In the genomic region with DNA sequence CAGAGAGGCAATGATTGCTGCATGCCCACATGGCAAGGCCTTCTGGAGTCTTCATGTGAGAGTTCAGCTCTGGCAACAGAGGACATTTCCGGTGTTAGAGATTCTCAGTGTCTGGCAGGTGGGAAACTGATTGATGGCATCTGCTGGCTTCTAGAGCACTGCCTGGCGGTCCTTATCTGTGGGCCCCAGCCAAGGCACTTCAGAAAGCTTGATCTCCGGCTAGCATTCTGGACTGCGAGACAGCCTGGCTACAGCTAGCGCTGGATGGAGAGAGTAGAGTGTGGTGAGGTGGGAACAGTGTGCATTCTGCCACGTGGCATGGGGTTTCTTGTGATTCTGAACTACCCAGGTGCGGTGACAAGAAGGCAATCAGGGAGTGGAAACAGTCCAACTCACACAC, we compare ENCODE assay signal across 18 cellular contexts. TPM values are rescaled to one million over a fixed set of nuclear protein-coding genes. Genes with fewer than 3 reads are reported as not detected.
DNase-seq lines count a peak whose midpoint lies in the region; ATAC-seq, FAIRE-seq and TF ChIP-seq lines count a peak whose summit lies in the region.
"Had no signal": no experiment of that assay in that cellular context is flagged by ENCODE, and none has a peak within 500 bp of the region (broad histone marks: within the 10 kb centered on the region; RNA-seq: fewer than 3 reads in every experiment).

No MANE protein-coding gene starts in this region.

- H3K36me3 ChIP-seq in right atrium auricular region (no peaks in the 10 kb centered on the region), K562 (ENCODE audit: control insufficient read depth, insufficient read depth, low read length) (no peaks in the 10 kb centered on the region)

- peaks cover 80% of the 10 kb centered on the region for H3K79me2 ChIP-seq in K562 (ENCODE audit: control insufficient read depth, insufficient read depth, low read length)

- TF ChIP-seq RAD21 in K562 (CRISPR knock-in tag; conservative IDR thresholded peaks at IDR 0.05 in 1 of 2, IDR thresholded peaks at IDR 0.05 in 1 of 2) = no peak

- H2AFZ ChIP-seq in K562 (ENCODE audit: low read depth, low read length) = no peak overlapping the region

- TF ChIP-seq CTCF in right atrium auricular region (IDR thresholded peaks at IDR 0.05) = no peak
- no peak for TF ChIP-seq CTCF in K562 (IDR thresholded peaks at IDR 0.05 in 2 of 3, conservative IDR thresholded peaks at IDR 0.05 in 1 of 3; ENCODE audit: insufficient read depth in 2 of 3, low read depth in 1 of 3, low read length in 3 of 3)

- no peak for TF ChIP-seq POLR2A in K562 (conservative IDR thresholded peaks at IDR 0.05)

- FAIRE-seq in K562 (lab: Jason Lieb, UNC) = peak; percentile 83
- FAIRE-seq: HepG2, HTR-8/SVneo had no signal

- no peak for DNase-seq in Right ventricle myocardium inferior (ENCODE audit: missing footprints)
- DNase-seq in right atrium auricular region (ENCODE audit: low spot score) = no peak
- DNase-seq in G401 (ENCODE audit: low spot score) = peak; percentile 48
- peak in 3 of 4 experiments; percentile 22 to 81 (median 75) for DNase-seq in K562 (ENCODE audit: extremely low read depth in 1 of 4, low spot score in 3 of 4)
- peak in 2 of 3 donors; percentile 53 to 56 for DNase-seq in right cardiac atrium
- no peak for DNase-seq in EL
- DNase-seq in SHP77 treated with DMSO at 0.1 percent for 48 hours (lab: John Stamatoyannopoulos, UW) = no peak
- DNase-seq: ACHN; Calu3; CD4-positive, alpha-beta T cell; DMS 273 treated with DMSO at 0.1 percent for 48 hours; GDM1; HCEC 1CT; HFFc6 had no signal

- intact Hi-C loops in Right ventricle myocardium inferior (cut with DNase I) = no loop called here
- intact Hi-C loops in K562 (cut with micrococcal nuclease) = no loop called here
- intact Hi-C loops in right cardiac atrium (cut with DNase I) = no loop called here

- no TSS peak for BruUV-seq in K562 (replicated peaks; lab: Mats Ljungman, UMichigan)

- H3K4me1 ChIP-seq in right atrium auricular region (peaks cover 0 to 11% of the 10 kb centered on the region in 2 donors), K562 (replicated peaks in 1 of 2; ENCODE audit: control insufficient read depth in 2 of 2, insufficient read depth in 2 of 2, low read length in 2 of 2) (peaks cover 6 to 10% of the 10 kb centered on the region in 2 experiments; a peak in 3 of 5 replicates), right cardiac atrium (ENCODE audit: control insufficient read depth, insufficient read depth, low read length) (no peaks in the 10 kb centered on the region)
- H3K4me1 ChIP-seq: BLaER1 treated with 17β-estradiol and CSF1 and Interleukin-3, amounts not matched to agents 10 nM and 100 nM had no signal

- H3K9me1 ChIP-seq in K562 (ENCODE audit: control insufficient read depth, insufficient read depth, low read length) = no peaks in the 10 kb centered on the region

- POLR2A ChIA-PET in K562 (lab: Yijun Ruan, JAX) = interaction anchor here (0.8 to 1.6 kb wide), 3 partner anchors 9 to 230 kb away, joined by 3 to 19 read pairs (median 3); a partner anchor contains a TSS

- CTCF ChIA-PET in K562 (lab: Yijun Ruan, JAX; ENCODE audit: low intra/inter-chr PET ratio) = no interaction called here

- H3K4me2 ChIP-seq in K562 (ENCODE audit: insufficient read depth, low read length) = peak overlapping the region; percentile 52
- H3K4me2 ChIP-seq: BLaER1 treated with 17β-estradiol and CSF1 and Interleukin-3, amounts not matched to agents 10 nM and 100 nM had no signal

- ATAC-seq in Right ventricle myocardium inferior (peak; percentile 82), K562 (peak; percentile 98), right cardiac atrium (peak in 1 of 2 donors; percentile 91), HG03039 (IDR thresholded peaks at IDR 0.05; ENCODE audit: unreplicated experiment) (no peak)
- ATAC-seq: HepG2 had no signal

- H3K9ac ChIP-seq in K562 (ENCODE audit: insufficient read depth in 1 of 2, low read depth in 2 of 2, low read length in 2 of 2) = no peak overlapping the region; a peak in 1 of 4 replicates
- H3K9ac ChIP-seq: BLaER1 treated with 17β-estradiol and CSF1 and Interleukin-3, amounts not matched to agents 10 nM and 100 nM had no signal

- in situ Hi-C loops in G401 (cut with HindIII; ENCODE audit: low sequenced_read_pairs) = no loop called here
- in situ Hi-C loops in K562 (cut with MboI) = no loop called here

- H4K20me1 ChIP-seq in K562 (replicated peaks; ENCODE audit: control insufficient read depth, insufficient read depth, low read length) = no peaks in the 10 kb centered on the region
- H4K20me1 ChIP-seq: BLaER1 treated with 17β-estradiol and CSF1 and Interleukin-3, amounts not matched to agents 10 nM and 100 nM had no signal

- H3K27ac ChIP-seq in right atrium auricular region (no peak overlapping the region), K562 (ENCODE audit: extremely low read depth, low read depth, low read length) (peak overlapping the region; percentile 4; the same call in 1 of the 3 replicates), right cardiac atrium (ENCODE audit: low read length) (no peak overlapping the region)
- H3K27ac ChIP-seq: BLaER1 treated with 17β-estradiol and CSF1 and Interleukin-3, amounts not matched to agents 10 nM and 100 nM had no signal

- TF ChIP-seq EP300 in K562 (IDR thresholded peaks at IDR 0.05; ENCODE audit: low read length) = peak; percentile 38; the same call in 1 of the 2 replicates

- 7% methylated on average over 7 of the region's 7 CpGs for WGBS in K562 (ENCODE audit: insufficient coverage, low coverage, missing lambda C conversion rate)
- WGBS in right cardiac atrium = 62% methylated on average over 7 of the region's 7 CpGs

- H3K9me3 ChIP-seq in right atrium auricular region (no peaks in the 10 kb centered on the region), K562 (replicated peaks; ENCODE audit: control insufficient read depth, insufficient read depth, low read depth, low read length) (no peaks in the 10 kb centered on the region), right cardiac atrium (ENCODE audit: control insufficient read depth, low read length) (no peaks in the 10 kb centered on the region)

- H3K4me3 ChIP-seq in right atrium auricular region (no peak overlapping the region), K562 (no peak overlapping the region), right cardiac atrium (ENCODE audit: low read length) (no peak overlapping the region)

- no peaks in the 10 kb centered on the region for H3K27me3 ChIP-seq in right atrium auricular region
- no peaks in the 10 kb centered on the region for H3K27me3 ChIP-seq in K562 (ENCODE audit: control insufficient read depth in 2 of 2, insufficient read depth in 2 of 2, low read length in 2 of 2)
- H3K27me3 ChIP-seq in right cardiac atrium (ENCODE audit: control insufficient read depth, insufficient read depth) = no peaks in the 10 kb centered on the region
- H3K27me3 ChIP-seq: BLaER1 treated with 17β-estradiol and CSF1 and Interleukin-3, amounts not matched to agents 10 nM and 100 nM had no signal

TF ChIP-seq in K562, 482 proteins besides CTCF, POLR2A, EP300 and RAD21 (continues in another document):
- TF ChIP-seq, protein P1, sequence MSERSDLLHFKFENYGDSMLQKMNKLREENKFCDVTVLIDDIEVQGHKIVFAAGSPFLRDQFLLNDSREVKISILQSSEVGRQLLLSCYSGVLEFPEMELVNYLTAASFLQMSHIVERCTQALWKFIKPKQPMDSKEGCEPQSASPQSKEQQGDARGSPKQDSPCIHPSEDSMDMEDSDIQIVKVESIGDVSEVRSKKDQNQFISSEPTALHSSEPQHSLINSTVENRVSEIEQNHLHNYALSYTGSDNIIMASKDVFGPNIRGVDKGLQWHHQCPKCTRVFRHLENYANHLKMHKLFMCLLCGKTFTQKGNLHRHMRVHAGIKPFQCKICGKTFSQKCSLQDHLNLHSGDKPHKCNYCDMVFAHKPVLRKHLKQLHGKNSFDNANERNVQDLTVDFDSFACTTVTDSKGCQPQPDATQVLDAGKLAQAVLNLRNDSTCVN (CRISPR knock-in tag; IDR thresholded peaks at IDR 0.05) = no peak
- TF ChIP-seq, protein P2, sequence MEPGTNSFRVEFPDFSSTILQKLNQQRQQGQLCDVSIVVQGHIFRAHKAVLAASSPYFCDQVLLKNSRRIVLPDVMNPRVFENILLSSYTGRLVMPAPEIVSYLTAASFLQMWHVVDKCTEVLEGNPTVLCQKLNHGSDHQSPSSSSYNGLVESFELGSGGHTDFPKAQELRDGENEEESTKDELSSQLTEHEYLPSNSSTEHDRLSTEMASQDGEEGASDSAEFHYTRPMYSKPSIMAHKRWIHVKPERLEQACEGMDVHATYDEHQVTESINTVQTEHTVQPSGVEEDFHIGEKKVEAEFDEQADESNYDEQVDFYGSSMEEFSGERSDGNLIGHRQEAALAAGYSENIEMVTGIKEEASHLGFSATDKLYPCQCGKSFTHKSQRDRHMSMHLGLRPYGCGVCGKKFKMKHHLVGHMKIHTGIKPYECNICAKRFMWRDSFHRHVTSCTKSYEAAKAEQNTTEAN (CRISPR knock-in tag; IDR thresholded peaks at IDR 0.05) = no peak
- TF ChIP-seq BMI1 (IDR thresholded peaks at IDR 0.05; ENCODE audit: low read length) (no peak), PHB (CRISPR knock-in tag; IDR thresholded peaks at IDR 0.05) (no peak)

RNA-seq across cellular contexts. Expression of a gene that starts 9.4 kb away (rescaled TPM):
- total RNA-seq in Right ventricle myocardium inferior = 3.0 TPM
- 1 to 10 TPM; 2.7 to 3.3 TPM for total RNA-seq in right atrium auricular region
- total RNA-seq in G401 (2014; rRNA removed; shearing (Covaris generic)) = 8.6 and 19.3 TPM in 2 replicates
- 29.6 and 44.7 TPM in 2 replicates for total RNA-seq in K562 (2011; cell fraction: chromatin; rRNA removed; ENCODE audit: low replicate concordance)
- total RNA-seq in K562 (2011; cell fraction: nucleolus; rRNA removed) = 15.3 and 23.0 TPM in 2 replicates
- total RNA-seq in K562 (2011; cell fraction: nucleoplasm; rRNA removed) = 34.5 and 43.7 TPM in 2 replicates
- total RNA-seq in K562 (2014; rRNA removed) = 7.8 and 13.3 TPM in 2 replicates
- total RNA-seq in K562 (2014; rRNA removed; fragmentation: Illumina TruSeq; extraction: Trizol) = 16.7 and 18.1 TPM in 2 replicates
- total RNA-seq in K562 (2015; rRNA removed; fragmentation: Illumina TruSeq; extraction: Trizol) = 12.1 and 16.8 TPM in 2 replicates
- total RNA-seq in K562 (2021) = 9.0 and 10.6 TPM in 2 replicates
- 8.0 and 8.2 TPM in 2 replicates for polyA plus RNA-seq in K562 (2011; rRNA removed)
- polyA plus RNA-seq in K562 (2011; cell fraction: cytosol; rRNA removed) = 2.8 and 6.3 TPM in 2 replicates
- polyA plus RNA-seq in K562 (2011; cell fraction: nucleus; rRNA removed) = 15.1 and 16.5 TPM in 2 replicates
- 5.3 and 6.7 TPM in 2 replicates for polyA plus RNA-seq in K562 (2012)
- 9.1 and 9.7 TPM in 2 replicates for polyA plus RNA-seq in K562 (2014; fragmentation: Illumina TruSeq; extraction: Trizol)
- 1 to 10 TPM; 3.0 to 3.2 TPM for polyA plus RNA-seq in K562 (2014; fragmentation: Nextera tagmentation; extraction: Ambion mirVana)
- polyA plus RNA-seq in K562 (2014; rRNA removed) = 4.2 and 6.1 TPM in 2 replicates
- 33.6 and 36.6 TPM in 2 replicates for polyA minus RNA-seq in K562 (2011; rRNA and poly(A)+ RNA removed)
- 10.6 and 12.9 TPM in 2 replicates for polyA minus RNA-seq in K562 (2011; cell fraction: cytosol; rRNA and poly(A)+ RNA removed)
- polyA minus RNA-seq in K562 (2011; cell fraction: nucleus; rRNA and poly(A)+ RNA removed) = 33.5 and 50.3 TPM in 2 replicates
- 1 to 10 TPM; 3.4 to 6.1 (median 4.2) TPM for total RNA-seq in right cardiac atrium
- 0.95 TPM for polyA plus RNA-seq in right cardiac atrium

Comparison
In these comparisons a context has a peak if more than half of its experiments do, and no peak if none do; other contexts are left out.
1. DNase-seq: peak in G401 (single experiment), K562 (3 of 4) and right cardiac atrium (2 of 3); none in Right ventricle myocardium inferior (single experiment), right atrium auricular region (single experiment), EL (single experiment) and SHP77 treated with DMSO at 0.1 percent for 48 hours (single experiment).